17 cellular contexts compared by ENCODE assay signal in the genomic region with DNA sequence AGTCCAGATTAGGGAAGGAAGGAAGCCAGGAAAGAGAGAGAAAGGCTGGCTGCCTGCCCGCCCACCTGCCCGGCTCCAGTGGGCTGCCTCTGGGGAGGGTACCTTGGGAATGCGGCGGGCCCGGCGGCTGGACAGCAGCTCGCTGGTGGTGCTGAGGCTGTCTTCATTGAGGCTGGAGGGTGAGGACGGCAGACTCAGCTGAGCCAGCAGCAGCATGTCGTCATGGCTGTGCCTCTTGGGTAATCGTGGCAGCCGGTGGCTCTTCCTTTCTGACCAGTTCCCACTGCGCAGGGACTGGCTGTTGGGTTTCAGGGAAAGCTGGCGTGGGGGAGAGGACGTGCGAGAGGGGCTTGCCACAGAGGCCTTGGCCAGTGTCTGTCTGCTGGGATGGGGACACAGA. TPM values are rescaled to one million over a fixed set of nuclear protein-coding genes. Genes with fewer than 3 reads are reported as not detected.
DNase-seq lines count a peak whose midpoint lies in the region; ATAC-seq and TF ChIP-seq lines count a peak whose summit lies in the region.
"Had no signal": no experiment of that assay in that cellular context is flagged by ENCODE, and none has a peak within 500 bp of the region (broad histone marks: within the 10 kb centered on the region; RNA-seq: fewer than 3 reads in every experiment).

No MANE protein-coding gene starts in this region.

- TF ChIP-seq CTCF in left ventricle myocardium inferior (IDR thresholded peaks at IDR 0.05; ENCODE audit: borderline replicate concordance) (no peak), psoas muscle (IDR thresholded peaks at IDR 0.05) (no peak), uterus (IDR thresholded peaks at IDR 0.05) (no peak)

- H3K27ac ChIP-seq in left ventricle myocardium inferior (replicated peaks) (peak overlapping the region; percentile 76), psoas muscle (peak overlapping the region; percentile 42), uterus (peak overlapping the region; percentile 94 to 99)

- H3K4me1 ChIP-seq in left ventricle myocardium inferior = peaks cover 71% of the 10 kb centered on the region
- H3K4me1 ChIP-seq in psoas muscle = peaks cover 52% of the 10 kb centered on the region
- H3K4me1 ChIP-seq in uterus = peaks cover 22 to 44% of the 10 kb centered on the region in 2 donors

- H3K9me3 ChIP-seq in left ventricle myocardium inferior (replicated peaks) = no peaks in the 10 kb centered on the region
- no peaks in the 10 kb centered on the region for H3K9me3 ChIP-seq in psoas muscle
- no peaks in the 10 kb centered on the region for H3K9me3 ChIP-seq in uterus
- H3K9me3 ChIP-seq: MG63 had no signal

- DNase-seq in Right ventricle myocardium superior (peak; percentile 64), Right ventricle myocardium inferior (ENCODE audit: missing footprints) (no peak), left ventricle myocardium inferior (no peak), psoas muscle (peak; percentile 70 to 82), uterus (peak in 1 of 2 donors; percentile 61), ureter (ENCODE audit: low spot score) (no peak), UCSD-AML1 (lab: John Stamatoyannopoulos, UW; ENCODE audit: unreplicated experiment) (no peak)
- DNase-seq: activated CD4-positive, alpha-beta T cell treated with anti-CD3 and anti-CD28 coated beads, Interleukin-2, amount 10 ng/mL, durations not matched to agents 7 days and 5 days; activated T-cell treated with anti-CD3 and anti-CD28 coated beads, Interleukin-2, amount 50 U/mL, for 48 hours; CD8-positive, alpha-beta T cell; hippocampal formation; MG63; NCI-H2107; NCI-H774; RPMI8226; stimulated activated CD4-positive, alpha-beta T cell treated with anti-CD3 and anti-CD28 coated beads, Interleukin-12 subunit alpha, Interleukin-12 subunit beta, amount 100 ng/mL, for 4 hours had no signal

- intact Hi-C loops in Right ventricle myocardium superior (cut with DNase I) = no loop called here
- intact Hi-C loops in Right ventricle myocardium inferior (cut with DNase I) = no loop called here
- intact Hi-C loops in left ventricle myocardium inferior (cut with micrococcal nuclease) = no loop called here
- intact Hi-C loops in psoas muscle (cut with DNase I) = loop anchor here (5.0 to 10.0 kb wide), 2 partner anchors 47 to 89 kb away; no protein-coding TSS in a partner anchor
- intact Hi-C loops in uterus (cut with DNase I; ENCODE audit: low total_unique reads) = no loop called here

- ATAC-seq in Right ventricle myocardium superior (ENCODE audit: poor library complexity) = no peak
- ATAC-seq in Right ventricle myocardium inferior = no peak
- ATAC-seq in psoas muscle = peak; percentile 35 to 64 (median 58)
- no peak for ATAC-seq in HG02571 (IDR thresholded peaks at IDR 0.05; ENCODE audit: unreplicated experiment)
- ATAC-seq: CD8-positive, alpha-beta T cell had no signal

- H3K27me3 ChIP-seq in left ventricle myocardium inferior (ENCODE audit: low read depth) (no peaks in the 10 kb centered on the region), psoas muscle (ENCODE audit: insufficient read depth in 3 of 3, low read length in 2 of 3) (no peaks in the 10 kb centered on the region), uterus (no peaks in the 10 kb centered on the region)
- H3K27me3 ChIP-seq: MG63 had no signal

- peak in 1 of 2 donors; percentile 13 for TF ChIP-seq POLR2A in uterus (IDR thresholded peaks at IDR 0.05)

- peaks cover 52% of the 10 kb centered on the region for H3K36me3 ChIP-seq in left ventricle myocardium inferior
- peaks cover 0 to 21% of the 10 kb centered on the region in 2 donors for H3K36me3 ChIP-seq in psoas muscle (ENCODE audit: insufficient read depth in 1 of 2, low read depth in 1 of 2)
- H3K36me3 ChIP-seq in uterus = no peaks in the 10 kb centered on the region

- 28 to 34% (median 32%) methylated on average over 14 to 15 of the region's 15 CpGs for WGBS in psoas muscle, 3 donors

- H3K4me3 ChIP-seq in left ventricle myocardium inferior (no peak overlapping the region), psoas muscle (peak overlapping the region; percentile 28), uterus (no peak overlapping the region)
- H3K4me3 ChIP-seq: MG63 had no signal

RNA-seq across cellular contexts. Expression of a gene that starts 32.9 kb away (rescaled TPM):
- total RNA-seq in Right ventricle myocardium superior = 549 TPM
- total RNA-seq in Right ventricle myocardium inferior = 679 TPM
- total RNA-seq in left ventricle myocardium inferior = 597 TPM
- 100 to 1,000 TPM; 308 to 673 (median 565) TPM for total RNA-seq in psoas muscle
- 1,000 to 10,000 TPM; 1,443 to 2,060 (median 1,904) TPM for polyA plus RNA-seq in psoas muscle
- total RNA-seq in uterus = 1,000 to 10,000 TPM in 2 of 4 donors, 100 to 1,000 TPM in 2; 505 to 3,151 (median 1,895) TPM
- 976 TPM for total RNA-seq in ureter

RNA-seq across cellular contexts. Expression of a gene that starts 33.0 kb away (rescaled TPM):
- 2.4 TPM for total RNA-seq in Right ventricle myocardium superior
- 3.5 TPM for total RNA-seq in Right ventricle myocardium inferior
- total RNA-seq in left ventricle myocardium inferior = 4.1 TPM
- 1 to 10 TPM; 2.0 to 3.9 (median 3.5) TPM for total RNA-seq in psoas muscle
- polyA plus RNA-seq in psoas muscle = 1 to 10 TPM in 1 of 3 donors, under 1 TPM in 2; 0.46 to 1.4 (median 0.69) TPM
- 10 to 100 TPM in 2 of 4 donors, 1 to 10 TPM in 2; 7.4 to 18.2 (median 10.5) TPM for total RNA-seq in uterus
- 40.1 TPM for total RNA-seq in ureter

Comparison
In these comparisons a context has a peak if more than half of its experiments do, and no peak if none do; other contexts are left out.
1. DNase-seq: peak in Right ventricle myocardium superior (single experiment) and psoas muscle (2 of 2); none in Right ventricle myocardium inferior (single experiment), left ventricle myocardium inferior (single experiment), ureter (single experiment) and UCSD-AML1 (single experiment).
2. ATAC-seq: peak in psoas muscle (4 of 4); none in Right ventricle myocardium superior (single experiment), Right ventricle myocardium inferior (single experiment) and HG02571 (single experiment).
3. H3K27ac ChIP-seq: peak in every context shown above with its lines; median percentile 96 in uterus; 76 in left ventricle myocardium inferior; 42 in psoas muscle.
4. intact Hi-C loops: an anchor here in psoas muscle (5.0 to 10.0 kb wide); none called in Right ventricle myocardium superior, Right ventricle myocardium inferior, left ventricle myocardium inferior and uterus.